Comparison of ENCODE assay signal across 2 cellular contexts in genomic region chr11:117126223-117126965, GRCh38.
TF ChIP-seq lines count a peak whose summit lies in the region.

No MANE protein-coding gene starts in this region.

TF ChIP-seq in GM12891, 5 proteins besides CTCF, POLR2A, EP300 and RAD21:
- TF ChIP-seq POU2F2 (IDR thresholded peaks at IDR 0.05; ENCODE audit: low read depth, low read length), result no peak
- TF ChIP-seq SPI1 (IDR thresholded peaks at IDR 0.05; ENCODE audit: low read depth, low read length), result peak; percentile 38; the same call in 1 of the 2 replicates

TF ChIP-seq in K562, 482 proteins besides CTCF, POLR2A, EP300 and RAD21:
- TF ChIP-seq ATF1 (CRISPR knock-in tag; IDR thresholded peaks at IDR 0.05) (no peak), ATF1 (tag; IDR thresholded peaks at IDR 0.05) (peak; percentile 60), ATF4 (CRISPR knock-in tag; IDR thresholded peaks at IDR 0.05) (no peak), CREM (IDR thresholded peaks at IDR 0.05; ENCODE audit: low read depth) (0 out of 2 replicates have a peak, but pooled peaks have one; percentile 23), ZBED1 (IDR thresholded peaks at IDR 0.05) (no peak)
